ENCODE assay signal across 9 cellular contexts in genomic region chr11:6607190-6607635, GRCh38. TPM values are rescaled to one million over a fixed set of nuclear protein-coding genes. Genes with fewer than 3 reads are reported as not detected.
DNase-seq lines count a peak whose midpoint lies in the region; ATAC-seq, FAIRE-seq and TF ChIP-seq lines count a peak whose summit lies in the region.
"Had no signal": no experiment of that assay in that cellular context is flagged by ENCODE, and none has a peak within 500 bp of the region (broad histone marks: within the 10 kb centered on the region; RNA-seq: fewer than 3 reads in every experiment).

No MANE protein-coding gene starts in this region.

- peak overlapping the region; percentile 17 for H3K4me3 Mint-ChIP-seq in activated CD8-positive, alpha-beta memory T cell treated with anti-CD3 and anti-CD28 coated beads, Interleukin-2, amount 10 ng/mL, durations not matched to agents 7 days and 5 days
- H3K4me3 Mint-ChIP-seq in activated T-helper 17 cell treated with anti-CD3 and anti-CD28 coated beads, Interleukin-2, amount 50 U/mL, for 72 hours = no peak overlapping the region

- H3K27me3 ChIP-seq in liver (ENCODE audit: control insufficient read depth in 4 of 4, insufficient read depth in 4 of 4, low read length in 3 of 4) (no peaks in the 10 kb centered on the region), thyroid gland (no peaks in the 10 kb centered on the region)
- H3K27me3 ChIP-seq: foreskin keratinocyte had no signal

- H3K4me3 ChIP-seq in liver (ENCODE audit: low read depth in 1 of 3, low read length in 3 of 3) = no peak overlapping the region
- H3K4me3 ChIP-seq in thyroid gland (replicated peaks in 1 of 3) = no peak overlapping the region

- no peaks in the 10 kb centered on the region for H3K27me3 Mint-ChIP-seq in activated CD8-positive, alpha-beta memory T cell treated with anti-CD3 and anti-CD28 coated beads, Interleukin-2, amount 10 ng/mL, durations not matched to agents 7 days and 5 days
- H3K27me3 Mint-ChIP-seq in activated T-helper 17 cell treated with anti-CD3 and anti-CD28 coated beads, Interleukin-2, amount 50 U/mL, for 72 hours = no peaks in the 10 kb centered on the region

- H3K27ac Mint-ChIP-seq in activated CD8-positive, alpha-beta memory T cell treated with anti-CD3 and anti-CD28 coated beads, Interleukin-2, amount 10 ng/mL, durations not matched to agents 7 days and 5 days = peak overlapping the region; percentile 71
- H3K27ac Mint-ChIP-seq in activated T-helper 17 cell treated with anti-CD3 and anti-CD28 coated beads, Interleukin-2, amount 50 U/mL, for 72 hours = no peak overlapping the region

- no peak for TF ChIP-seq RAD21 in liver (IDR thresholded peaks at IDR 0.05)

- no peak for TF ChIP-seq POLR2A in thyroid gland (IDR thresholded peaks at IDR 0.05)

- H3K4me1 ChIP-seq in liver (ENCODE audit: control insufficient read depth in 4 of 4, insufficient read depth in 4 of 4, low read length in 3 of 4) = peaks cover 3 to 53% (median 38%) of the 10 kb centered on the region in 4 donors
- H3K4me1 ChIP-seq in thyroid gland = peaks cover 31 to 46% of the 10 kb centered on the region in 2 donors

- H3K9me3 ChIP-seq in liver (ENCODE audit: control insufficient read depth in 4 of 4, low read length in 3 of 4) (no peaks in the 10 kb centered on the region), thyroid gland (no peaks in the 10 kb centered on the region)

- H3K9ac ChIP-seq in liver (ENCODE audit: low read depth in 1 of 2, low read length in 2 of 2) = peak overlapping the region in 1 of 2 donors; percentile 51

- DNase-seq in activated CD8-positive, alpha-beta memory T cell treated with anti-CD3 and anti-CD28 coated beads, Interleukin-2, amount 10 ng/mL, durations not matched to agents 7 days and 5 days = peak; percentile 34
- no peak for DNase-seq in activated CD8-positive, alpha-beta memory T cell treated with anti-CD3 and anti-CD28 coated beads for 24 hours
- DNase-seq in thyroid gland (no peak), D721Med (ENCODE audit: insufficient read length, low spot score) (no peak)
- DNase-seq in activated CD4-positive, CD25-positive, alpha-beta regulatory T cell treated with anti-CD3 and anti-CD28 coated beads, Interleukin-2, amount 50 U/mL, for 72 hours = no peak
- no peak for DNase-seq in stimulated activated CD4-positive, alpha-beta T cell treated with anti-CD3 and anti-CD28 coated beads, Interleukin-4, amount 100 ng/mL, for 4 hours

- TF ChIP-seq CTCF in liver (IDR thresholded peaks at IDR 0.05; ENCODE audit: low read depth, low read length, missing input control) (no peak), thyroid gland (IDR thresholded peaks at IDR 0.05) (no peak), D721Med (IDR thresholded peaks at IDR 0.05; ENCODE audit: insufficient read depth, missing control alignments) (no peak)

- intact Hi-C loops in thyroid gland (cut with DNase I) = no loop called here

- peaks cover 53% of the 10 kb centered on the region for H3K4me1 Mint-ChIP-seq in activated CD8-positive, alpha-beta memory T cell treated with anti-CD3 and anti-CD28 coated beads, Interleukin-2, amount 10 ng/mL, durations not matched to agents 7 days and 5 days
- H3K4me1 Mint-ChIP-seq in activated T-helper 17 cell treated with anti-CD3 and anti-CD28 coated beads, Interleukin-2, amount 50 U/mL, for 72 hours = peaks cover 28% of the 10 kb centered on the region

- ATAC-seq in activated CD8-positive, alpha-beta memory T cell treated with anti-CD3 and anti-CD28 coated beads, Interleukin-2, amount 10 ng/mL, durations not matched to agents 7 days and 5 days = no peak
- peak; percentile 23 for ATAC-seq in activated T-helper 17 cell treated with anti-CD3 and anti-CD28 coated beads, Interleukin-2, amount 50 U/mL, for 72 hours (replicated peaks)

- H3K27ac ChIP-seq in liver (ENCODE audit: low read depth in 1 of 2, low read length in 2 of 2) = peak overlapping the region; percentile 58 to 77
- peak overlapping the region; percentile 88 to 95 (median 88) for H3K27ac ChIP-seq in thyroid gland

- peaks cover 47% of the 10 kb centered on the region for H3K36me3 Mint-ChIP-seq in activated CD8-positive, alpha-beta memory T cell treated with anti-CD3 and anti-CD28 coated beads, Interleukin-2, amount 10 ng/mL, durations not matched to agents 7 days and 5 days
- peaks cover 57% of the 10 kb centered on the region for H3K36me3 Mint-ChIP-seq in activated T-helper 17 cell treated with anti-CD3 and anti-CD28 coated beads, Interleukin-2, amount 50 U/mL, for 72 hours (ENCODE audit: low read depth)

- no peaks in the 10 kb centered on the region for H3K9me3 Mint-ChIP-seq in activated CD8-positive, alpha-beta memory T cell treated with anti-CD3 and anti-CD28 coated beads, Interleukin-2, amount 10 ng/mL, durations not matched to agents 7 days and 5 days (ENCODE audit: low read depth)
- no peaks in the 10 kb centered on the region for H3K9me3 Mint-ChIP-seq in activated T-helper 17 cell treated with anti-CD3 and anti-CD28 coated beads, Interleukin-2, amount 50 U/mL, for 72 hours

- FAIRE-seq in D721Med (lab: Jason Lieb, UNC) = no peak

- H3K36me3 ChIP-seq in liver (ENCODE audit: control insufficient read depth in 4 of 4, insufficient read depth in 3 of 4, low read depth in 1 of 4, low read length in 3 of 4) (peaks cover 7 to 30% (median 27%) of the 10 kb centered on the region in 4 donors), thyroid gland (peaks cover 32 to 35% of the 10 kb centered on the region in 2 donors)

- CTCF ChIA-PET in activated CD8-positive, alpha-beta memory T cell treated with anti-CD3 and anti-CD28 coated beads, Interleukin-2, amount 10 ng/mL, durations not matched to agents 7 days and 5 days (lab: Charles Lee) = interaction anchor here (0.8 to 3.3 kb wide), 6 partner anchors 11 to 228 kb away, joined by 3 to 18 read pairs (median 4); partner anchors contain the start of genes MRPL17 and TPP1

TF ChIP-seq in liver, 16 proteins besides CTCF, POLR2A, EP300 and RAD21 (continues in another document):
- TF ChIP-seq ZBTB33 (IDR thresholded peaks at IDR 0.05) = no peak
- no peak for TF ChIP-seq MAX (IDR thresholded peaks at IDR 0.05)
- no peak for TF ChIP-seq YY1 (IDR thresholded peaks at IDR 0.05)
- no peak for TF ChIP-seq EGR1 (IDR thresholded peaks at IDR 0.05; ENCODE audit: low read depth in 2 of 2)
- TF ChIP-seq JUND (IDR thresholded peaks at IDR 0.05) = no peak

RNA-seq across cellular contexts. Expression of gene ILK, which starts 3.6 kb away (rescaled TPM):
- total RNA-seq in activated CD8-positive, alpha-beta memory T cell treated with anti-CD3 and anti-CD28 coated beads, Interleukin-2, amount 10 ng/mL, durations not matched to agents 7 days and 5 days = 100 to 1,000 TPM; 151 to 161 TPM
- 100 to 1,000 TPM in 1 of 2 donors, 10 to 100 TPM in 1; 85.0 to 113 TPM for total RNA-seq in activated T-helper 17 cell treated with anti-CD3 and anti-CD28 coated beads, Interleukin-2, amount 50 U/mL, for 72 hours
- total RNA-seq in liver (10 to 100 TPM; 50.5 to 69.1 TPM), thyroid gland (100 to 1,000 TPM; 101 to 144 (median 121) TPM)
- 10 to 100 TPM; 29.6 to 45.9 TPM for polyA plus RNA-seq in liver

RNA-seq across cellular contexts. Expression of gene RRP8, which starts 3.8 kb away (rescaled TPM):
- 10 to 100 TPM; 25.6 to 33.1 TPM for total RNA-seq in activated CD8-positive, alpha-beta memory T cell treated with anti-CD3 and anti-CD28 coated beads, Interleukin-2, amount 10 ng/mL, durations not matched to agents 7 days and 5 days
- 10 to 100 TPM; 27.2 to 31.9 TPM for total RNA-seq in activated T-helper 17 cell treated with anti-CD3 and anti-CD28 coated beads, Interleukin-2, amount 50 U/mL, for 72 hours
- total RNA-seq in liver = 10 to 100 TPM; 10.5 to 11.9 TPM
- polyA plus RNA-seq in liver = 10 to 100 TPM; 10.3 to 12.6 TPM
- total RNA-seq in thyroid gland = 10 to 100 TPM; 12.9 to 36.7 (median 18.8) TPM

RNA-seq across cellular contexts. Expression of gene TAF10, which starts 4.8 kb away (rescaled TPM):
- 100 to 1,000 TPM; 134 to 144 TPM for total RNA-seq in activated CD8-positive, alpha-beta memory T cell treated with anti-CD3 and anti-CD28 coated beads, Interleukin-2, amount 10 ng/mL, durations not matched to agents 7 days and 5 days
- 100 to 1,000 TPM in 1 of 2 donors, 10 to 100 TPM in 1; 82.2 to 106 TPM for total RNA-seq in activated T-helper 17 cell treated with anti-CD3 and anti-CD28 coated beads, Interleukin-2, amount 50 U/mL, for 72 hours
- 10 to 100 TPM; 10.5 to 18.8 TPM for total RNA-seq in liver
- polyA plus RNA-seq in liver = 10 to 100 TPM; 44.2 to 58.1 TPM
- total RNA-seq in thyroid gland = 100 to 1,000 TPM in 3 of 4 donors, 10 to 100 TPM in 1; 96.6 to 113 (median 108) TPM

RNA-seq across cellular contexts. Expression of gene TPP1, which starts 12.0 kb away (rescaled TPM):
- total RNA-seq in activated CD8-positive, alpha-beta memory T cell treated with anti-CD3 and anti-CD28 coated beads, Interleukin-2, amount 10 ng/mL, durations not matched to agents 7 days and 5 days = 10 to 100 TPM; 76.8 to 79.3 TPM
- total RNA-seq in activated T-helper 17 cell treated with anti-CD3 and anti-CD28 coated beads, Interleukin-2, amount 50 U/mL, for 72 hours = 100 to 1,000 TPM in 1 of 2 donors, 10 to 100 TPM in 1; 75.7 to 172 TPM
- total RNA-seq in liver (100 to 1,000 TPM in 1 of 2 donors, 10 to 100 TPM in 1; 71.3 to 108 TPM), thyroid gland (10 to 100 TPM; 51.3 to 97.3 (median 69.1) TPM)
- polyA plus RNA-seq in liver = 100 to 1,000 TPM in 1 of 2 donors, 10 to 100 TPM in 1; 52.8 to 102 TPM

RNA-seq across cellular contexts. Expression of gene DCHS1, which starts 48.4 kb away (rescaled TPM):
- total RNA-seq in activated CD8-positive, alpha-beta memory T cell treated with anti-CD3 and anti-CD28 coated beads, Interleukin-2, amount 10 ng/mL, durations not matched to agents 7 days and 5 days = under 1 TPM; 0.14 to 0.32 TPM
- 1 to 10 TPM in 1 of 2 donors, under 1 TPM in 1; 0.26 to 1.5 TPM for total RNA-seq in activated T-helper 17 cell treated with anti-CD3 and anti-CD28 coated beads, Interleukin-2, amount 50 U/mL, for 72 hours
- total RNA-seq in liver = 1 to 10 TPM; 8.6 to 8.9 TPM
- 1 to 10 TPM in 1 of 2 donors, under 1 TPM in 1; 0.68 to 3.0 TPM for polyA plus RNA-seq in liver
- 10 to 100 TPM in 1 of 4 donors, 1 to 10 TPM in 3; 5.6 to 14.4 (median 9.6) TPM for total RNA-seq in thyroid gland

Comparison
In these comparisons a context has a peak if more than half of its experiments do, and no peak if none do; other contexts are left out.
1. RNA of gene TAF10, which starts 4.8 kb away (total RNA-seq): 134 to 144 TPM in activated CD8-positive, alpha-beta memory T cell treated with anti-CD3 and anti-CD28 coated beads, Interleukin-2, amount 10 ng/mL, durations not matched to agents 7 days and 5 days, 96.6 to 113 TPM in thyroid gland and 82.2 to 106 TPM in activated T-helper 17 cell treated with anti-CD3 and anti-CD28 coated beads, Interleukin-2, amount 50 U/mL, for 72 hours; 10.5 to 18.8 TPM in liver; every median in the first group is over 4 times any median in the second.